ENCODE assay signal across 8 cellular contexts in genomic region chr11:43578346-43579170, GRCh38.
A peak's percentile ranks its signal among the peaks of the same experiment; 100 is the strongest.
DNase-seq lines count a peak whose midpoint lies in the region; ATAC-seq and TF ChIP-seq lines count a peak whose summit lies in the region.

No MANE protein-coding gene starts in this region.

- no peaks in the 10 kb centered on the region for H3K36me3 Mint-ChIP-seq in activated naive CD4-positive, alpha-beta T cell treated with anti-CD3 and anti-CD28 coated beads, Interleukin-2, amount 50 U/mL, for 24 hours
- peaks cover 17 to 22% of the 10 kb centered on the region in 2 donors for H3K36me3 Mint-ChIP-seq in activated naive CD4-positive, alpha-beta T cell treated with anti-CD3 and anti-CD28 coated beads, Interleukin-2, amount 50 U/mL, for 72 hours

- H3K27me3 ChIP-seq in iPS-20b (ENCODE audit: insufficient read depth, low read length) (peaks cover 99% of the 10 kb centered on the region), upper lobe of right lung (peaks cover 100% of the 10 kb centered on the region)

- peaks cover 70% of the 10 kb centered on the region for H3K27me3 Mint-ChIP-seq in activated naive CD4-positive, alpha-beta T cell treated with anti-CD3 and anti-CD28 coated beads, Interleukin-2, amount 50 U/mL, for 24 hours

- H3K4me3 ChIP-seq in iPS-20b (ENCODE audit: low read length) (peak overlapping the region; percentile 77; the same call in 1 of the 2 replicates), upper lobe of right lung (peak overlapping the region; percentile 43)

- no peak overlapping the region for H3K9ac ChIP-seq in iPS-20b (ENCODE audit: low read depth, low read length)

- no peaks in the 10 kb centered on the region for H3K9me3 Mint-ChIP-seq in activated naive CD4-positive, alpha-beta T cell treated with anti-CD3 and anti-CD28 coated beads, Interleukin-2, amount 50 U/mL, for 24 hours
- H3K9me3 Mint-ChIP-seq in activated naive CD4-positive, alpha-beta T cell treated with anti-CD3 and anti-CD28 coated beads, Interleukin-2, amount 50 U/mL, for 72 hours: no peaks in the 10 kb centered on the region

- no peak overlapping the region for H3K27ac ChIP-seq in iPS-20b (ENCODE audit: low read length)
- H3K27ac ChIP-seq in upper lobe of right lung: no peak overlapping the region

- peaks cover 54% of the 10 kb centered on the region for H3K4me1 Mint-ChIP-seq in activated naive CD4-positive, alpha-beta T cell treated with anti-CD3 and anti-CD28 coated beads, Interleukin-2, amount 50 U/mL, for 24 hours

- H3K36me3 ChIP-seq in iPS-20b (ENCODE audit: insufficient read depth, low read depth, low read length): no peaks in the 10 kb centered on the region
- H3K36me3 ChIP-seq in upper lobe of right lung: no peaks in the 10 kb centered on the region

- ATAC-seq in activated naive CD4-positive, alpha-beta T cell treated with anti-CD3 and anti-CD28 coated beads, Interleukin-2, amount 50 U/mL, for 72 hours: peak; percentile 2 to 8
- no peak for ATAC-seq in upper lobe of right lung

- intact Hi-C loops in upper lobe of right lung (cut with DNase I): no loop called here

- no peak overlapping the region for H3K27ac Mint-ChIP-seq in activated naive CD4-positive, alpha-beta T cell treated with anti-CD3 and anti-CD28 coated beads, Interleukin-2, amount 50 U/mL, for 24 hours
- H3K27ac Mint-ChIP-seq in activated naive CD4-positive, alpha-beta T cell treated with anti-CD3 and anti-CD28 coated beads, Interleukin-2, amount 50 U/mL, for 72 hours: no peak overlapping the region

- peaks cover 5% of the 10 kb centered on the region; the same call in 1 of the 2 replicates for H3K9me3 ChIP-seq in iPS-20b (ENCODE audit: insufficient read depth, low read depth, low read length)
- H3K9me3 ChIP-seq in upper lobe of right lung: no peaks in the 10 kb centered on the region

- DNase-seq in activated naive CD4-positive, alpha-beta T cell (lab: John Stamatoyannopoulos, UW): no peak
- DNase-seq in activated naive CD4-positive, alpha-beta T cell treated with anti-CD3 and anti-CD28 coated beads, Interleukin-2, amount 50 U/mL, for 72 hours (ENCODE audit: low spot score in 2 of 2): no peak
- no peak for DNase-seq in upper lobe of right lung
- DNase-seq in NCI-H446 treated with DMSO at 0.1 percent for 48 hours (lab: John Stamatoyannopoulos, UW): no peak
- no peak for DNase-seq in dedifferentiated amniotic fluid mesenchymal stem cell (ENCODE audit: extremely low spot score)
- DNase-seq in GM19240 (ENCODE audit: insufficient read length, low spot score): no peak

- H3K4me3 Mint-ChIP-seq in activated naive CD4-positive, alpha-beta T cell treated with anti-CD3 and anti-CD28 coated beads, Interleukin-2, amount 50 U/mL, for 24 hours: peak overlapping the region; percentile 78

- TF ChIP-seq CTCF in upper lobe of right lung (IDR thresholded peaks at IDR 0.05): no peak

- H3K4me1 ChIP-seq in iPS-20b (ENCODE audit: insufficient read depth, low read length) (peaks cover 4% of the 10 kb centered on the region; the same call in 1 of the 2 replicates), upper lobe of right lung (peaks cover 33% of the 10 kb centered on the region)
